8 cellular contexts compared by ENCODE assay signal in genomic region chr2:48946444-48947048, GRCh38.
A peak's percentile ranks its signal among the peaks of the same experiment; 100 is the strongest.
DNase-seq lines count a peak whose midpoint lies in the region; ATAC-seq and TF ChIP-seq lines count a peak whose summit lies in the region.

No MANE protein-coding gene starts in this region.

- intact Hi-C loops in uterus (cut with DNase I; ENCODE audit: low total_unique reads), result no loop called here

- no peaks in the 10 kb centered on the region for H3K9me3 ChIP-seq in uterus

- ATAC-seq in GM18909 (IDR thresholded peaks at IDR 0.05; ENCODE audit: poor library complexity, unreplicated experiment) (peak; percentile 94), HG03045 (IDR thresholded peaks at IDR 0.05; ENCODE audit: unreplicated experiment) (peak; percentile 80)

- H3K36me3 ChIP-seq in uterus, result no peaks in the 10 kb centered on the region

- H3K4me3 ChIP-seq in uterus, result no peak overlapping the region

- peak; percentile 74 to 86 (median 79) for TF ChIP-seq CTCF in uterus (IDR thresholded peaks at IDR 0.05)

- no peak for TF ChIP-seq POLR2A in uterus (IDR thresholded peaks at IDR 0.05)

- DNase-seq in COR-L47 (lab: John Stamatoyannopoulos, UW) (peak; percentile 60), NCI-H187 treated with DMSO at 0.1 percent for 48 hours (lab: John Stamatoyannopoulos, UW) (peak; percentile 36), T follicular helper cell (ENCODE audit: low read depth) (peak; percentile 1), epidermal melanocyte (ENCODE audit: insufficient read length, low spot score) (peak; percentile 54), midbrain (lab: John Stamatoyannopoulos, UW) (peak; percentile 73), uterus (peak in 1 of 2 donors; percentile 27)

- no peak overlapping the region for H3K27ac ChIP-seq in uterus

- no peaks in the 10 kb centered on the region for H3K27me3 ChIP-seq in uterus

- no peaks in the 10 kb centered on the region for H3K4me1 ChIP-seq in uterus
